Comparison of ENCODE assay signal across 8 cellular contexts in genomic region chr10:89426230-89426868, GRCh38. TPM values are rescaled to one million over a fixed set of nuclear protein-coding genes. Genes with fewer than 3 reads are reported as not detected.
DNase-seq lines count a peak whose midpoint lies in the region; ATAC-seq, FAIRE-seq and TF ChIP-seq lines count a peak whose summit lies in the region.

No MANE protein-coding gene starts in this region.

- peaks cover 3% of the 10 kb centered on the region for H3K36me3 Mint-ChIP-seq in activated naive CD8-positive, alpha-beta T cell treated with anti-CD3 and anti-CD28 coated beads for 36 hours

- no peak overlapping the region for H2BK20ac ChIP-seq in H1 (ENCODE audit: low read length)

- TF ChIP-seq CTCF in DND-41 (IDR thresholded peaks at IDR 0.05; ENCODE audit: borderline replicate concordance, extremely low read depth, low read length, poor library complexity, severe bottlenecking) (peak; percentile 89), H1 (IDR thresholded peaks at IDR 0.05; ENCODE audit: control extremely low read depth in 1 of 3, insufficient read depth in 1 of 3, low read depth in 1 of 3, low read length in 3 of 3) (peak in 2 of 3 experiments; percentile 68 to 78; a peak in 2 of 4 replicates)

- peak; percentile 96 for FAIRE-seq in H1 (lab: Jason Lieb, UNC)

- H3K27ac Mint-ChIP-seq in activated naive CD8-positive, alpha-beta T cell treated with anti-CD3 and anti-CD28 coated beads for 36 hours, result no peak overlapping the region

- TF ChIP-seq POLR2A in H1 (IDR thresholded peaks at IDR 0.05; ENCODE audit: control extremely low read depth in 1 of 2, low read depth in 2 of 2, low read length in 2 of 2), result no peak

- H3K27ac ChIP-seq in DND-41 (ENCODE audit: low read length) (no peak overlapping the region), H1 (ENCODE audit: low read depth, low read length) (no peak overlapping the region), mesendoderm (ENCODE audit: low read depth, low read length) (no peak overlapping the region)

- H2BK12ac ChIP-seq in H1 (ENCODE audit: low read depth, low read length), result no peak overlapping the region

- H3K9ac ChIP-seq in DND-41 (ENCODE audit: low read depth, low read length) (no peak overlapping the region), H1 (replicated peaks in 1 of 4; ENCODE audit: extremely low read depth in 1 of 4, low read depth in 3 of 4, low read length in 3 of 4) (no peak overlapping the region), mesendoderm (ENCODE audit: low read length) (no peak overlapping the region)

- no peak overlapping the region for H2AK5ac ChIP-seq in H1 (ENCODE audit: low read depth, low read length)
- H2AK5ac ChIP-seq in mesendoderm (ENCODE audit: low read length), result no peak overlapping the region

- no peaks in the 10 kb centered on the region for H3K4me1 ChIP-seq in DND-41 (ENCODE audit: insufficient read depth, low read length)
- peaks cover 0 to 13% (median 5%) of the 10 kb centered on the region in 4 experiments; a peak in 2 of 7 replicates for H3K4me1 ChIP-seq in H1 (replicated peaks in 1 of 4; ENCODE audit: control insufficient read depth in 3 of 4, insufficient read depth in 4 of 4, low read length in 3 of 4)
- no peaks in the 10 kb centered on the region for H3K4me1 ChIP-seq in mesendoderm (ENCODE audit: control insufficient read depth, low read depth, low read length)

- H2AFZ ChIP-seq in DND-41 (ENCODE audit: low read depth, low read length) (no peak overlapping the region), H1 (ENCODE audit: low read length) (no peak overlapping the region)

- no peaks in the 10 kb centered on the region for H3K9me3 ChIP-seq in DND-41 (ENCODE audit: insufficient read depth, low read length, severe bottlenecking)
- no peaks in the 10 kb centered on the region for H3K9me3 ChIP-seq in H1 (ENCODE audit: insufficient read depth in 2 of 2, low read depth in 1 of 2, low read length in 1 of 2)

- no peak overlapping the region for H3K4ac ChIP-seq in H1 (replicated peaks; ENCODE audit: insufficient read length, low read depth, low read length)
- H3K4ac ChIP-seq in mesendoderm (ENCODE audit: low read depth, low read length), result no peak overlapping the region

- CTCF ChIA-PET in HEK293T (lab: Yijun Ruan, JAX), result no interaction called here
- CTCF ChIA-PET in H1 (lab: Charles Lee; ENCODE audit: partially characterized antibody), result interaction anchor here (0.6 to 2.7 kb wide), 23 partner anchors 9 to 344 kb away, joined by 3 to 13 read pairs (median 4); no protein-coding TSS in a partner anchor

- ATAC-seq in DND-41 (ENCODE audit: insufficient read depth, low read depth) (peak; percentile 88; the same call in 2 of the 3 replicates), GM21619 (IDR thresholded peaks at IDR 0.05; ENCODE audit: unreplicated experiment) (no peak)

- no peaks in the 10 kb centered on the region for H3K79me1 ChIP-seq in H1 (ENCODE audit: low read depth, low read length)
- no peaks in the 10 kb centered on the region for H3K79me1 ChIP-seq in mesendoderm (ENCODE audit: low read length)

- no peaks in the 10 kb centered on the region for H3K23me2 ChIP-seq in H1 (ENCODE audit: low read depth, low read length)

- no peaks in the 10 kb centered on the region for H3K79me2 ChIP-seq in DND-41 (ENCODE audit: insufficient read depth, low read length)
- no peaks in the 10 kb centered on the region for H3K79me2 ChIP-seq in H1 (ENCODE audit: control insufficient read depth in 1 of 2, insufficient read depth in 2 of 2, low read length in 2 of 2)
- H3K79me2 ChIP-seq in mesendoderm (ENCODE audit: control insufficient read depth, insufficient read depth, low read length), result no peaks in the 10 kb centered on the region

- no peak overlapping the region for H4K91ac ChIP-seq in H1 (replicated peaks; ENCODE audit: insufficient read length, low read length)

- H3K56ac ChIP-seq in H1 (replicated peaks; ENCODE audit: insufficient read length, low read depth, low read length) (no peak overlapping the region), mesendoderm (ENCODE audit: low read length) (no peak overlapping the region)

- peaks cover 3% of the 10 kb centered on the region for H3K4me1 Mint-ChIP-seq in activated naive CD8-positive, alpha-beta T cell treated with anti-CD3 and anti-CD28 coated beads for 36 hours

- H2BK15ac ChIP-seq in H1 (ENCODE audit: low read length), result no peak overlapping the region
- no peak overlapping the region for H2BK15ac ChIP-seq in mesendoderm (replicated peaks; ENCODE audit: low read depth)

- H3K4me3 Mint-ChIP-seq in activated naive CD8-positive, alpha-beta T cell treated with anti-CD3 and anti-CD28 coated beads for 36 hours, result no peak overlapping the region

- peaks cover 4% of the 10 kb centered on the region for H3K27me3 Mint-ChIP-seq in activated naive CD8-positive, alpha-beta T cell treated with anti-CD3 and anti-CD28 coated beads for 36 hours

- no peak overlapping the region for H3K14ac ChIP-seq in H1 (ENCODE audit: insufficient read length)

- POLR2A ChIA-PET in HEK293T (lab: Yijun Ruan, JAX), result no interaction called here
- POLR2A ChIA-PET in H1 (lab: Charles Lee; ENCODE audit: partially characterized antibody), result no interaction called here

- peak; percentile 20 for DNase-seq in DND-41
- DNase-seq in HEK293T (ENCODE audit: extremely low spot score), result peak; percentile 53
- DNase-seq in OCI-M1 (lab: John Stamatoyannopoulos, UW), result peak; percentile 76
- no peak for DNase-seq in H1 (ENCODE audit: low read depth in 1 of 2, low spot score in 2 of 2)
- DNase-seq in mesendoderm, result peak; percentile 67
- DNase-seq in stimulated activated CD4-positive, alpha-beta T cell treated with anti-CD3 and anti-CD28 coated beads, Interleukin-2, amount 100 ng/mL, for 48 hours, result no peak
- DNase-seq in activated naive CD8-positive, alpha-beta T cell treated with anti-CD3 and anti-CD28 coated beads for 36 hours, result no peak

- TF ChIP-seq EP300 in H1 (IDR thresholded peaks at IDR 0.05; ENCODE audit: borderline replicate concordance in 1 of 2, low read depth in 2 of 2, low read length in 2 of 2), result no peak

- H3K18ac ChIP-seq in H1 (ENCODE audit: extremely low read depth, low read length) (no peak overlapping the region), mesendoderm (ENCODE audit: low read length) (no peak overlapping the region)

- WGBS in H1 (ENCODE audit: extremely low coverage in 1 of 2, insufficient coverage in 1 of 2, insufficient read length in 1 of 2, insufficient replicate concordance in 2 of 2, low coverage in 1 of 2, low lambda C conversion rate in 2 of 2, missing lambda C conversion rate in 1 of 2), 2 experiments, result 67% methylated on average over 5 of the region's 5 CpGs; no CpG with 5 or more reads in 1 of the 2 experiments
- WGBS in mesendoderm (ENCODE audit: extremely low coverage, insufficient coverage, low lambda C conversion rate), result no CpG with 5 or more reads among the region's 5 CpGs

- H2BK5ac ChIP-seq in H1 (ENCODE audit: low read depth, low read length), result no peak overlapping the region
- no peak overlapping the region for H2BK5ac ChIP-seq in mesendoderm (ENCODE audit: low read length)

- H3K4me3 ChIP-seq in DND-41 (ENCODE audit: low read depth in 1 of 2, low read length in 2 of 2), result no peak overlapping the region
- H3K4me3 ChIP-seq in H1 (ENCODE audit: extremely low read depth in 1 of 4, insufficient read depth in 2 of 4, low read depth in 3 of 4, low read length in 4 of 4), result no peak overlapping the region
- H3K4me3 ChIP-seq in mesendoderm (ENCODE audit: low read length), result no peak overlapping the region

- no peak overlapping the region for H2BK120ac ChIP-seq in H1 (replicated peaks; ENCODE audit: low read depth, low read length)
- H2BK120ac ChIP-seq in mesendoderm (ENCODE audit: low read depth, low read length), result no peak overlapping the region

- H4K20me1 ChIP-seq in DND-41 (ENCODE audit: insufficient read depth, low read length) (no peaks in the 10 kb centered on the region), H1 (replicated peaks in 1 of 2; ENCODE audit: control insufficient read depth in 1 of 2, insufficient read depth in 2 of 2, low read length in 2 of 2) (no peaks in the 10 kb centered on the region)

- H3K27me3 ChIP-seq in DND-41 (ENCODE audit: insufficient read depth, low read length, poor library complexity), result no peaks in the 10 kb centered on the region
- no peaks in the 10 kb centered on the region for H3K27me3 ChIP-seq in H1 (replicated peaks in 1 of 4; ENCODE audit: control insufficient read depth in 3 of 4, extremely low read depth in 1 of 4, insufficient read depth in 3 of 4, low read length in 3 of 4)
- no peaks in the 10 kb centered on the region for H3K27me3 ChIP-seq in mesendoderm (ENCODE audit: insufficient read depth, low read length, poor library complexity)

- no peak overlapping the region for H3K23ac ChIP-seq in H1 (ENCODE audit: insufficient read length)
- H3K23ac ChIP-seq in mesendoderm (ENCODE audit: low read length), result no peak overlapping the region

- no peak overlapping the region for H4K8ac ChIP-seq in H1 (ENCODE audit: extremely low read depth, insufficient read depth, low read length)
- H4K8ac ChIP-seq in mesendoderm (ENCODE audit: low read depth, low read length), result no peak overlapping the region

- 0 out of 2 replicates have a peak, but pooled peaks cover 5% of the 10 kb centered on the region for H3K36me3 ChIP-seq in DND-41 (ENCODE audit: insufficient read depth, low read length)
- no peaks in the 10 kb centered on the region for H3K36me3 ChIP-seq in H1 (ENCODE audit: control insufficient read depth in 2 of 4, insufficient read depth in 4 of 4, low read length in 3 of 4)
- no peaks in the 10 kb centered on the region for H3K36me3 ChIP-seq in mesendoderm (ENCODE audit: control insufficient read depth, insufficient read depth, low read length)

- no peak overlapping the region for H3K4me2 ChIP-seq in DND-41 (ENCODE audit: insufficient read depth, low read length)
- H3K4me2 ChIP-seq in H1 (ENCODE audit: insufficient read depth in 1 of 2, low read depth in 2 of 2, low read length in 2 of 2), result no peak overlapping the region
- H3K4me2 ChIP-seq in mesendoderm (ENCODE audit: low read length), result no peak overlapping the region

- peak; percentile 91 to 92 for TF ChIP-seq RAD21 in H1 (IDR thresholded peaks at IDR 0.05 in 1 of 2, conservative IDR thresholded peaks at IDR 0.05 in 1 of 2; ENCODE audit: low read depth in 2 of 2, low read length in 2 of 2)

- no peaks in the 10 kb centered on the region for H3K9me3 Mint-ChIP-seq in activated naive CD8-positive, alpha-beta T cell treated with anti-CD3 and anti-CD28 coated beads for 36 hours

- H4K5ac ChIP-seq in H1 (ENCODE audit: insufficient read length, low read depth, low read length) (no peak overlapping the region), mesendoderm (ENCODE audit: low read length) (no peak overlapping the region)

RNA-seq across cellular contexts. Expression of gene IFIT5, which starts 12.0 kb away (rescaled TPM):
- total RNA-seq in H1 (2021; fragmentation: NEBNext Ultra II Directional; extraction: Animal tissue kit (Norgen Biotek cat#: 25700)), result 2.6 TPM in 2 replicates
- 0.55 and 0.94 TPM in 2 replicates for polyA plus RNA-seq in H1 (2011; rRNA removed)
- polyA plus RNA-seq in H1 (2011; cell fraction: cytosol; rRNA removed), result 1.1 TPM
- 0.46 TPM for polyA plus RNA-seq in H1 (2011; cell fraction: nucleus; rRNA removed)
- 1.1 to 1.9 TPM (median 1.2 TPM) in 4 replicates for polyA plus RNA-seq in H1 (2012, experiment 1 of 2)
- polyA plus RNA-seq in H1 (2012, experiment 2 of 2), result 0.20 TPM
- polyA plus RNA-seq in H1 (2013, experiment 1 of 2), result 1.7 TPM
- polyA plus RNA-seq in H1 (2013, experiment 2 of 2), result 1.6 TPM
- 1.2 and 2.5 TPM in 2 replicates for polyA minus RNA-seq in H1 (2011; rRNA and poly(A)+ RNA removed)
- 1.2 TPM for polyA minus RNA-seq in H1 (2011; cell fraction: cytosol; rRNA and poly(A)+ RNA removed)
- 2.4 TPM for polyA minus RNA-seq in H1 (2011; cell fraction: nucleus; rRNA and poly(A)+ RNA removed)
- 4.0 TPM for polyA plus RNA-seq in mesendoderm (2013, experiment 1 of 2)
- 4.0 TPM for polyA plus RNA-seq in mesendoderm (2013, experiment 2 of 2)
- 10 to 100 TPM; 15.0 to 16.5 TPM for total RNA-seq in activated naive CD8-positive, alpha-beta T cell treated with anti-CD3 and anti-CD28 coated beads for 36 hours

RNA-seq across cellular contexts. Expression of gene IFIT1, which starts 33.9 kb away (rescaled TPM):
- total RNA-seq in H1 (2021; fragmentation: NEBNext Ultra II Directional; extraction: Animal tissue kit (Norgen Biotek cat#: 25700)), result 1.5 and 1.8 TPM in 2 replicates
- polyA plus RNA-seq in H1 (2011; rRNA removed), result 0.36 and 0.94 TPM in 2 replicates
- 1.3 TPM for polyA plus RNA-seq in H1 (2011; cell fraction: cytosol; rRNA removed)
- polyA plus RNA-seq in H1 (2011; cell fraction: nucleus; rRNA removed), result 0.40 TPM
- 1.6 to 2.0 TPM (median 1.6 TPM) in 4 replicates for polyA plus RNA-seq in H1 (2012, experiment 1 of 2)
- polyA plus RNA-seq in H1 (2012, experiment 2 of 2), result 0.07 TPM
- polyA plus RNA-seq in H1 (2013, experiment 1 of 2), result 2.2 TPM
- polyA plus RNA-seq in H1 (2013, experiment 2 of 2), result 2.2 TPM
- polyA minus RNA-seq in H1 (2011; rRNA and poly(A)+ RNA removed), result 0.50 and 0.98 TPM in 2 replicates
- 1.5 TPM for polyA minus RNA-seq in H1 (2011; cell fraction: cytosol; rRNA and poly(A)+ RNA removed)
- 0.20 TPM for polyA minus RNA-seq in H1 (2011; cell fraction: nucleus; rRNA and poly(A)+ RNA removed)
- 2.2 TPM for polyA plus RNA-seq in mesendoderm (2013, experiment 1 of 2)
- polyA plus RNA-seq in mesendoderm (2013, experiment 2 of 2), result 2.2 TPM
- total RNA-seq in activated naive CD8-positive, alpha-beta T cell treated with anti-CD3 and anti-CD28 coated beads for 36 hours, result 1 to 10 TPM; 7.2 to 9.1 TPM

RNA-seq across cellular contexts. Expression of gene IFIT1B, which starts 48.5 kb away (rescaled TPM):
- total RNA-seq in H1 (2021; fragmentation: NEBNext Ultra II Directional; extraction: Animal tissue kit (Norgen Biotek cat#: 25700)), result not detected in 2 replicates
- not detected in 2 replicates for polyA plus RNA-seq in H1 (2011; rRNA removed)
- not detected for polyA plus RNA-seq in H1 (2011; cell fraction: cytosol; rRNA removed)
- polyA plus RNA-seq in H1 (2011; cell fraction: nucleus; rRNA removed), result not detected
- polyA plus RNA-seq in H1 (2012, experiment 1 of 2), result not detected in 4 replicates
- not detected for polyA plus RNA-seq in H1 (2012, experiment 2 of 2)
- not detected for polyA plus RNA-seq in H1 (2013, experiment 1 of 2)
- not detected for polyA plus RNA-seq in H1 (2013, experiment 2 of 2)
- polyA minus RNA-seq in H1 (2011; rRNA and poly(A)+ RNA removed), result not detected in 2 replicates
- not detected for polyA minus RNA-seq in H1 (2011; cell fraction: cytosol; rRNA and poly(A)+ RNA removed)
- polyA minus RNA-seq in H1 (2011; cell fraction: nucleus; rRNA and poly(A)+ RNA removed), result not detected
- not detected for polyA plus RNA-seq in mesendoderm (2013, experiment 1 of 2)
- 0.03 TPM for polyA plus RNA-seq in mesendoderm (2013, experiment 2 of 2)
- total RNA-seq in activated naive CD8-positive, alpha-beta T cell treated with anti-CD3 and anti-CD28 coated beads for 36 hours, result not detected

Comparison
In these comparisons a context has a peak if more than half of its experiments do, and no peak if none do; other contexts are left out.
1. DNase-seq: peak in DND-41 (single experiment), HEK293T (single experiment), OCI-M1 (single experiment) and mesendoderm (single experiment); none in H1 (0 of 2), stimulated activated CD4-positive, alpha-beta T cell treated with anti-CD3 and anti-CD28 coated beads, Interleukin-2, amount 100 ng/mL, for 48 hours (0 of 2) and activated naive CD8-positive, alpha-beta T cell treated with anti-CD3 and anti-CD28 coated beads for 36 hours (single experiment).